Comparison of ENCODE assay signal across 8 cellular contexts in genomic region chr14:50533314-50533705, GRCh38. TPM values are rescaled to one million over a fixed set of nuclear protein-coding genes. Genes with fewer than 3 reads are reported as not detected.
A peak's percentile ranks its signal among the peaks of the same experiment; 100 is the strongest.
DNase-seq lines count a peak whose midpoint lies in the region; ATAC-seq and TF ChIP-seq lines count a peak whose summit lies in the region.

No MANE protein-coding gene starts in this region.

- H3K36me3 ChIP-seq in duodenal mucosa (ENCODE audit: control insufficient read depth in 1 of 2, insufficient read depth in 2 of 2, low read length in 2 of 2): no peaks in the 10 kb centered on the region
- no peaks in the 10 kb centered on the region for H3K36me3 ChIP-seq in adrenal gland (replicated peaks in 1 of 2)

- TF ChIP-seq CTCF in osteocyte (IDR thresholded peaks at IDR 0.05) (no peak), adrenal gland (IDR thresholded peaks at IDR 0.05) (no peak)

- ATAC-seq in GM18498 (IDR thresholded peaks at IDR 0.05; ENCODE audit: unreplicated experiment) (peak; percentile 14), GM21360 (IDR thresholded peaks at IDR 0.05; ENCODE audit: unreplicated experiment) (no peak)

- H3K4me1 Mint-ChIP-seq in osteocyte (ENCODE audit: unreplicated experiment): peaks cover 35% of the 10 kb centered on the region

- H3K27ac ChIP-seq in duodenal mucosa (ENCODE audit: low read depth, low read length) (no peak overlapping the region), adrenal gland (peak overlapping the region in 2 of 5 donors; percentile 94 to 98)

- H3K9ac ChIP-seq in duodenal mucosa (ENCODE audit: low read depth in 1 of 2, low read length in 2 of 2): peak overlapping the region; percentile 83 to 88

- peaks cover 22 to 34% of the 10 kb centered on the region in 2 donors for H3K4me1 ChIP-seq in duodenal mucosa (ENCODE audit: control insufficient read depth in 1 of 2, insufficient read depth in 2 of 2, low read length in 2 of 2)
- peaks cover 13 to 33% of the 10 kb centered on the region in 2 donors for H3K4me1 ChIP-seq in adrenal gland (replicated peaks in 1 of 2)

- intact Hi-C loops in adrenal gland (cut with DNase I): loop anchor here (5.0 kb wide), 2 partner anchors 211 to 216 kb away; no protein-coding TSS in a partner anchor

- no peak overlapping the region for H3K27ac Mint-ChIP-seq in osteocyte (ENCODE audit: unreplicated experiment)

- H3K36me3 Mint-ChIP-seq in osteocyte (ENCODE audit: unreplicated experiment): no peaks in the 10 kb centered on the region

- H3K27me3 Mint-ChIP-seq in osteocyte (ENCODE audit: unreplicated experiment): no peaks in the 10 kb centered on the region

- no peak for TF ChIP-seq POLR2A in adrenal gland (IDR thresholded peaks at IDR 0.05)

- WGBS in adrenal gland, 4 donors: 34 to 44% (median 36%) methylated on average over 4 of the region's 4 CpGs

- no peaks in the 10 kb centered on the region for H3K27me3 ChIP-seq in duodenal mucosa (ENCODE audit: control insufficient read depth in 1 of 2, insufficient read depth in 2 of 2, low read length in 2 of 2)
- H3K27me3 ChIP-seq in adrenal gland: no peaks in the 10 kb centered on the region

- H3K4me3 Mint-ChIP-seq in osteocyte (ENCODE audit: unreplicated experiment): peak overlapping the region; percentile 94

- no peaks in the 10 kb centered on the region for H3K9me3 Mint-ChIP-seq in osteocyte (ENCODE audit: unreplicated experiment)

- H3K4me3 ChIP-seq in duodenal mucosa (ENCODE audit: low read depth in 1 of 2, low read length in 2 of 2) (peak overlapping the region; percentile 87 to 97), adrenal gland (peak overlapping the region in 1 of 4 donors; percentile 80)

- peak; percentile 14 for DNase-seq in KG1 (lab: John Stamatoyannopoulos, UW)
- no peak for DNase-seq in osteocyte (ENCODE audit: extremely low spot score, unreplicated experiment)
- no peak for DNase-seq in NCI-H1694 (lab: John Stamatoyannopoulos, UW)
- no peak for DNase-seq in inferior parietal cortex (ENCODE audit: extremely low spot score)
- no peak for DNase-seq in adrenal gland

- H3K9me3 ChIP-seq in duodenal mucosa (ENCODE audit: control insufficient read depth in 1 of 2, low read length in 2 of 2): no peaks in the 10 kb centered on the region
- H3K9me3 ChIP-seq in adrenal gland (replicated peaks in 1 of 3): no peaks in the 10 kb centered on the region

RNA-seq across cellular contexts. Expression of gene MAP4K5, which starts 0.9 kb away (rescaled TPM):
- total RNA-seq in osteocyte: 113 and 123 TPM in 2 replicates
- total RNA-seq in adrenal gland: 100 to 1,000 TPM in 3 of 8 donors, 10 to 100 TPM in 5; 19.7 to 205 (median 39.7) TPM
- polyA plus RNA-seq in adrenal gland: 10 to 100 TPM in 2 of 3 donors, 1 to 10 TPM in 1; 9.2 to 17.5 (median 16.8) TPM

RNA-seq across cellular contexts. Expression of gene ATL1, which starts 26.6 kb away (rescaled TPM):
- total RNA-seq in osteocyte (7.4 and 10.0 TPM in 2 replicates), adrenal gland (1 to 10 TPM; 2.1 to 7.4 (median 6.0) TPM)
- polyA plus RNA-seq in adrenal gland: 10 to 100 TPM in 1 of 3 donors, 1 to 10 TPM in 2; 2.4 to 10.1 (median 2.7) TPM
